ENCODE assay signal across 27 cellular contexts in genomic region chr16:54673353-54673752, GRCh38.
"Had no signal": no experiment of that assay in that cellular context is flagged by ENCODE, and none has a peak within 500 bp of the region (broad histone marks: within the 10 kb centered on the region; RNA-seq: fewer than 3 reads in every experiment).

No MANE protein-coding gene starts in this region.

- H3K4me3 ChIP-seq: coronary artery, gastroesophageal sphincter, heart left ventricle, hepatocyte, lower lobe of right lung, ovary, right lobe of liver, suprapubic skin, transverse colon, upper lobe of right lung, uterus had no signal

- H3K27ac ChIP-seq: coronary artery, gastroesophageal sphincter, heart left ventricle, hepatocyte, lower lobe of right lung, ovary, right lobe of liver, suprapubic skin, transverse colon, upper lobe of right lung, uterus had no signal

- H3K4me1 ChIP-seq: gastroesophageal sphincter, heart left ventricle, lower lobe of right lung, right lobe of liver, suprapubic skin, transverse colon, upper lobe of right lung, uterus had no signal

- H3K9me3 ChIP-seq: lower lobe of right lung, ovary, right lobe of liver, suprapubic skin, transverse colon, upper lobe of right lung, uterus had no signal

- H3K27ac Mint-ChIP-seq: effector memory CD8-positive, alpha-beta T cell; memory B cell; natural killer cell; stimulated activated naive CD8-positive, alpha-beta T cell treated with anti-CD3 and anti-CD28 coated beads, Interleukin-15, amount 100 ng/mL, for 72 hours had no signal

- H3K4me1 Mint-ChIP-seq: memory B cell; natural killer cell; stimulated activated naive CD8-positive, alpha-beta T cell treated with anti-CD3 and anti-CD28 coated beads, Interleukin-15, amount 100 ng/mL, for 72 hours had no signal

- H3K79me2 ChIP-seq: hepatocyte had no signal

- H3K36me3 ChIP-seq: gastroesophageal sphincter, heart left ventricle, lower lobe of right lung, ovary, right lobe of liver, suprapubic skin, transverse colon, upper lobe of right lung, uterus had no signal

- H3K4me2 ChIP-seq: hepatocyte had no signal

- ATAC-seq: effector memory CD8-positive, alpha-beta T cell; esophagus mucosa; gastroesophageal sphincter; heart left ventricle; left cardiac atrium; left ventricle myocardium superior; lower lobe of right lung; natural killer cell; stimulated activated naive CD8-positive, alpha-beta T cell treated with anti-CD3 and anti-CD28 coated beads, Interleukin-15, amount 100 ng/mL, for 72 hours; upper lobe of right lung had no signal

- DNase-seq: effector memory CD8-positive, alpha-beta T cell; foreskin fibroblast; heart left ventricle; kidney; left cardiac atrium; left ventricle myocardium superior; lower lobe of right lung; natural killer cell; occipital lobe; ovary; posterior cingulate gyrus; right lobe of liver; small intestine; stimulated activated CD4-positive, alpha-beta T cell treated with anti-CD3 and anti-CD28 coated beads, Interleukin-1b, Interleukin-23, amount 100 ng/mL, for 48 hours; stimulated activated CD4-positive, alpha-beta T cell treated with anti-CD3 and anti-CD28 coated beads, Interleukin-4, amount 100 ng/mL, for 1 hour; stimulated activated CD8-positive, alpha-beta memory T cell treated with anti-CD3 and anti-CD28 coated beads, Interleukin-4, amount 100 ng/mL, for 48 hours; stimulated activated naive CD4-positive, alpha-beta T cell; stimulated activated naive CD8-positive, alpha-beta T cell treated with anti-CD3 and anti-CD28 coated beads, Interleukin-15, amount 100 ng/mL, for 72 hours; transverse colon; upper lobe of right lung; uterus had no signal

- H3K9me3 Mint-ChIP-seq: memory B cell; stimulated activated naive CD8-positive, alpha-beta T cell treated with anti-CD3 and anti-CD28 coated beads, Interleukin-15, amount 100 ng/mL, for 72 hours had no signal

- H3K27me3 ChIP-seq: heart left ventricle, hepatocyte, ovary, right lobe of liver, suprapubic skin, transverse colon, upper lobe of right lung, uterus had no signal

- H3K36me3 Mint-ChIP-seq: memory B cell, natural killer cell had no signal

- H3K4me3 Mint-ChIP-seq: effector memory CD8-positive, alpha-beta T cell; memory B cell; natural killer cell; stimulated activated naive CD8-positive, alpha-beta T cell treated with anti-CD3 and anti-CD28 coated beads, Interleukin-15, amount 100 ng/mL, for 72 hours had no signal

- H2AFZ ChIP-seq: hepatocyte had no signal

- H3K27me3 Mint-ChIP-seq: effector memory CD8-positive, alpha-beta T cell; memory B cell; stimulated activated naive CD8-positive, alpha-beta T cell treated with anti-CD3 and anti-CD28 coated beads, Interleukin-15, amount 100 ng/mL, for 72 hours had no signal
